8 cellular contexts compared by ENCODE assay signal in genomic region chr17:18314059-18314730, GRCh38. TPM values are rescaled to one million over a fixed set of nuclear protein-coding genes. Genes with fewer than 3 reads are reported as not detected.
DNase-seq lines count a peak whose midpoint lies in the region; ATAC-seq, FAIRE-seq and TF ChIP-seq lines count a peak whose summit lies in the region.

No MANE protein-coding gene starts in this region.

- no peak for TF ChIP-seq POLR2A in GM12878 (IDR thresholded peaks at IDR 0.05; ENCODE audit: low read depth, low read length)

- SMC1A ChIA-PET in GM12878 (lab: Charles Lee; ENCODE audit: uncharacterized antibody, unreplicated experiment): interaction anchor here (1.2 kb wide), 1 partner anchor 48 kb away, joined by 3 read pairs; no protein-coding TSS in a partner anchor

- H3K27me3 ChIP-seq in ACC112 (ENCODE audit: insufficient read depth, low read length) (no peaks in the 10 kb centered on the region), KMS-11 (ENCODE audit: insufficient read depth, low read depth) (no peaks in the 10 kb centered on the region), GM12878 (replicated peaks in 1 of 2; ENCODE audit: control insufficient read depth in 2 of 2, insufficient read depth in 2 of 2, low read length in 1 of 2) (no peaks in the 10 kb centered on the region), layer of hippocampus (ENCODE audit: control insufficient read depth, insufficient read depth, low read length) (no peaks in the 10 kb centered on the region), subcutaneous abdominal adipose tissue (ENCODE audit: control insufficient read depth in 5 of 5, insufficient read depth in 4 of 5, low read length in 5 of 5) (no peaks in the 10 kb centered on the region)

- peaks cover 91% of the 10 kb centered on the region for H3K79me2 ChIP-seq in ACC112 (ENCODE audit: control insufficient read depth, insufficient read depth, low read length, unreplicated experiment)
- peaks cover 62% of the 10 kb centered on the region for H3K79me2 ChIP-seq in KMS-11 (ENCODE audit: insufficient read depth, low read depth)
- H3K79me2 ChIP-seq in GM12878 (ENCODE audit: control insufficient read depth, insufficient read depth, low read length): peaks cover 72% of the 10 kb centered on the region

- H2AFZ ChIP-seq in ACC112 (ENCODE audit: low read length, unreplicated experiment): peak overlapping the region; percentile 93
- peak overlapping the region; percentile 57; the same call in 1 of the 2 replicates for H2AFZ ChIP-seq in KMS-11 (ENCODE audit: low read depth)
- peak overlapping the region; percentile 98 for H2AFZ ChIP-seq in GM12878 (ENCODE audit: control insufficient read depth, low read depth, low read length)

- POLR2A ChIA-PET in GM12878 (lab: Charles Lee): interaction anchor here (0.6 to 1.2 kb wide), 4 partner anchors 21 to 154 kb away, joined by 3 to 5 read pairs (median 4); partner anchors contain the start of gene MIEF2

- peaks cover 17% of the 10 kb centered on the region; the same call in 1 of the 2 replicates for H3K36me3 ChIP-seq in ACC112 (ENCODE audit: insufficient read depth, low read length)
- no peaks in the 10 kb centered on the region for H3K36me3 ChIP-seq in KMS-11 (ENCODE audit: insufficient read depth)
- H3K36me3 ChIP-seq in GM12878 (ENCODE audit: control insufficient read depth in 2 of 2, insufficient read depth in 2 of 2, low read length in 1 of 2): peaks cover 0 to 10% of the 10 kb centered on the region in 2 experiments; a peak in 2 of 4 replicates
- peaks cover 0 to 38% (median 24%) of the 10 kb centered on the region in 5 donors for H3K36me3 ChIP-seq in subcutaneous abdominal adipose tissue (ENCODE audit: control insufficient read depth in 5 of 5, insufficient read depth in 5 of 5, low read length in 5 of 5)

- H3K27ac ChIP-seq in ACC112 (ENCODE audit: low read depth, low read length) (peak overlapping the region; percentile 87), KMS-11 (peak overlapping the region; percentile 69; the same call in 1 of the 2 replicates), GM12878 (ENCODE audit: control insufficient read depth, insufficient read depth) (peak overlapping the region; percentile 84), layer of hippocampus (ENCODE audit: low read depth, low read length) (peak overlapping the region; percentile 94), subcutaneous abdominal adipose tissue (ENCODE audit: low read depth, low read length) (peak overlapping the region; percentile 97)

- no peak for FAIRE-seq in GM12878 (lab: Jason Lieb, UNC)

- WGBS in GM12878 (ENCODE audit: insufficient coverage, insufficient replicate concordance, low lambda C conversion rate, missing lambda C conversion rate): under 1% methylated on average over 39 of the region's 39 CpGs

- CTCF ChIA-PET in GM12878 (lab: Yijun Ruan, JAX): no interaction called here

- no peak for DNase-seq in GM12878 (ENCODE audit: low read depth, low spot score)
- DNase-seq in NOMO-1 treated with DMSO at 0.1 percent for 48 hours (lab: John Stamatoyannopoulos, UW; ENCODE audit: unreplicated experiment): no peak

- peak overlapping the region; percentile 64; the same call in 1 of the 2 replicates for H3K9ac ChIP-seq in KMS-11
- H3K9ac ChIP-seq in GM12878 (ENCODE audit: control insufficient read depth, insufficient read depth, low read length): peak overlapping the region; percentile 90
- peak overlapping the region; percentile 87 to 98 (median 96) for H3K9ac ChIP-seq in subcutaneous abdominal adipose tissue (ENCODE audit: low read length in 5 of 5)

- H3K4me3 ChIP-seq in ACC112 (ENCODE audit: low read depth, low read length): peak overlapping the region; percentile 96
- H3K4me3 ChIP-seq in KMS-11 (IDR thresholded peaks at IDR 0.05; ENCODE audit: insufficient read depth, low read depth, low read length): peak overlapping the region; percentile 34
- peak overlapping the region; percentile 89 for H3K4me3 ChIP-seq in GM12878
- H3K4me3 ChIP-seq in subcutaneous abdominal adipose tissue (ENCODE audit: low read depth in 1 of 5, low read length in 5 of 5): peak overlapping the region; percentile 79 to 92 (median 88)

- RAD21 ChIA-PET in GM12878 (lab: Charles Lee; ENCODE audit: unreplicated experiment): interaction anchor here (0.9 kb wide), 1 partner anchor 53 kb away, joined by 3 read pairs; the partner anchor contains the start of gene MIEF2

- peak overlapping the region; percentile 95 for H3K4me2 ChIP-seq in KMS-11
- H3K4me2 ChIP-seq in GM12878 (ENCODE audit: control insufficient read depth, insufficient read depth): peak overlapping the region; percentile 66

- intact Hi-C loops in GM12878 (cut with micrococcal nuclease; ENCODE audit: unreplicated experiment): loop anchor here (2.0 kb wide), 1 partner anchor 53 kb away; the partner anchor contains the start of gene MIEF2

- no TSS peak for BruUV-seq in GM12878 (replicated peaks; lab: Mats Ljungman, UMichigan)

- peak; percentile 7 for ATAC-seq in GM19025 (IDR thresholded peaks at IDR 0.05; ENCODE audit: low read depth, unreplicated experiment)
- peak; percentile 23 for ATAC-seq in GM12878
- no peak for ATAC-seq in HG02642 (IDR thresholded peaks at IDR 0.05; ENCODE audit: poor library complexity, unreplicated experiment)

- no peak for TF ChIP-seq EP300 in GM12878 (IDR thresholded peaks at IDR 0.05; ENCODE audit: borderline replicate concordance in 1 of 2, control insufficient read depth in 1 of 2, low read depth in 2 of 2, low read length in 2 of 2)

- TF ChIP-seq RAD21 in GM12878 (IDR thresholded peaks at IDR 0.05; ENCODE audit: insufficient read depth, low read depth, low read length): no peak

- H4K20me1 ChIP-seq in KMS-11 (ENCODE audit: insufficient read depth) (no peaks in the 10 kb centered on the region), GM12878 (ENCODE audit: control insufficient read depth, insufficient read depth) (peaks cover 2% of the 10 kb centered on the region; the same call in 1 of the 2 replicates)

- TF ChIP-seq CTCF in KMS-11 (conservative IDR thresholded peaks at IDR 0.05; ENCODE audit: low read depth, low read length) (no peak), GM12878 (IDR thresholded peaks at IDR 0.05 in 2 of 3, conservative IDR thresholded peaks at IDR 0.05 in 1 of 3; ENCODE audit: control insufficient read depth in 2 of 3, extremely low read depth in 1 of 3, insufficient read depth in 1 of 3, low read depth in 3 of 3, low read length in 3 of 3) (no peak)

- H3K9me3 ChIP-seq in GM12878 (replicated peaks; ENCODE audit: control insufficient read depth, insufficient read depth, low read length) (no peaks in the 10 kb centered on the region), subcutaneous abdominal adipose tissue (ENCODE audit: control insufficient read depth in 5 of 5, low read length in 5 of 5) (no peaks in the 10 kb centered on the region)

- in situ Hi-C loops in GM12878 (cut with MboI): no loop called here

- H3K4me1 ChIP-seq in ACC112 (ENCODE audit: control insufficient read depth, insufficient read depth, low read length, unreplicated experiment): peaks cover 45% of the 10 kb centered on the region
- peaks cover 30% of the 10 kb centered on the region for H3K4me1 ChIP-seq in KMS-11 (ENCODE audit: low read depth, poor library complexity, severe bottlenecking)
- H3K4me1 ChIP-seq in GM12878 (ENCODE audit: control insufficient read depth, insufficient read depth, low read length): peaks cover 22% of the 10 kb centered on the region
- H3K4me1 ChIP-seq in subcutaneous abdominal adipose tissue (ENCODE audit: control insufficient read depth in 5 of 5, insufficient read depth in 5 of 5, low read length in 5 of 5): peaks cover 20 to 68% (median 56%) of the 10 kb centered on the region in 5 donors

RNA-seq across cellular contexts. Expression of gene TOP3A, which starts 0.6 kb away (rescaled TPM):
- total RNA-seq in GM12878 (2013; cell fraction: nucleolus; rRNA removed): 164 and 173 TPM in 2 replicates
- total RNA-seq in GM12878 (2014; rRNA removed) (32.8 and 39.5 TPM in 2 replicates), GM12878 (2014; rRNA removed; fragmentation: Illumina TruSeq; extraction: Trizol) (31.3 and 33.6 TPM in 2 replicates), GM12878 (2021) (50.0 and 51.9 TPM in 2 replicates)
- 21.7 TPM for polyA plus RNA-seq in GM12878 (2011; ENCODE audit: low read depth)
- polyA plus RNA-seq in GM12878 (2011; rRNA removed) (21.6 and 25.3 TPM in 2 replicates), GM12878 (2014; fragmentation: Illumina TruSeq; extraction: Trizol) (22.8 and 30.8 TPM in 2 replicates), GM12878 (2014; fragmentation: Nextera tagmentation; extraction: Ambion mirVana) (10 to 100 TPM in 1 of 2 experiments, 1 to 10 TPM in 1; 4.2 to 11.5 TPM), GM12878 (2014; rRNA removed) (30.0 and 30.2 TPM in 2 replicates), GM12878 (2016; fragmentation: Nextera tagmentation; extraction: Ambion mirVana) (10 to 100 TPM; 35.3 to 39.4 TPM)
- polyA plus RNA-seq in GM12878 (2011; cell fraction: cytosol; rRNA removed): 19.3 and 20.7 TPM in 2 replicates
- 38.3 and 45.7 TPM in 2 replicates for polyA plus RNA-seq in GM12878 (2011; cell fraction: nucleus; rRNA removed)
- 21.7 and 22.5 TPM in 2 replicates for polyA plus RNA-seq in GM12878 (2012)
- 46.9 and 51.2 TPM in 2 replicates for polyA minus RNA-seq in GM12878 (2011; rRNA and poly(A)+ RNA removed)
- 11.1 and 19.5 TPM in 2 replicates for polyA minus RNA-seq in GM12878 (2011; cell fraction: cytosol; rRNA and poly(A)+ RNA removed)
- polyA minus RNA-seq in GM12878 (2011; cell fraction: nucleus; rRNA and poly(A)+ RNA removed): 39.4 and 60.5 TPM in 2 replicates

RNA-seq across cellular contexts. Expression of gene SMCR8, which starts 0.9 kb away (rescaled TPM):
- total RNA-seq in GM12878 (2013; cell fraction: nucleolus; rRNA removed): 18.5 and 19.9 TPM in 2 replicates
- total RNA-seq in GM12878 (2014; rRNA removed) (10.4 and 11.6 TPM in 2 replicates), GM12878 (2014; rRNA removed; fragmentation: Illumina TruSeq; extraction: Trizol) (9.6 and 10.9 TPM in 2 replicates), GM12878 (2021) (14.6 and 16.4 TPM in 2 replicates)
- polyA plus RNA-seq in GM12878 (2011; ENCODE audit: low read depth): 7.6 TPM
- polyA plus RNA-seq in GM12878 (2011; rRNA removed) (5.3 and 6.4 TPM in 2 replicates), GM12878 (2014; fragmentation: Illumina TruSeq; extraction: Trizol) (12.1 and 13.4 TPM in 2 replicates), GM12878 (2014; fragmentation: Nextera tagmentation; extraction: Ambion mirVana) (under 1 TPM; 0.52 to 0.77 TPM), GM12878 (2014; rRNA removed) (9.7 and 9.9 TPM in 2 replicates), GM12878 (2016; fragmentation: Nextera tagmentation; extraction: Ambion mirVana) (1 to 10 TPM; 4.5 to 4.7 TPM)
- polyA plus RNA-seq in GM12878 (2011; cell fraction: cytosol; rRNA removed): 7.0 and 7.7 TPM in 2 replicates
- polyA plus RNA-seq in GM12878 (2011; cell fraction: nucleus; rRNA removed): 8.9 and 10.0 TPM in 2 replicates
- 10.2 and 10.3 TPM in 2 replicates for polyA plus RNA-seq in GM12878 (2012)
- polyA minus RNA-seq in GM12878 (2011; rRNA and poly(A)+ RNA removed): 10.2 and 14.8 TPM in 2 replicates
- 5.1 TPM in 2 replicates for polyA minus RNA-seq in GM12878 (2011; cell fraction: cytosol; rRNA and poly(A)+ RNA removed)
- polyA minus RNA-seq in GM12878 (2011; cell fraction: nucleus; rRNA and poly(A)+ RNA removed): 8.0 and 12.5 TPM in 2 replicates

RNA-seq across cellular contexts. Expression of gene SHMT1, which starts 49.2 kb away (rescaled TPM):
- 29.6 and 32.0 TPM in 2 replicates for total RNA-seq in GM12878 (2013; cell fraction: nucleolus; rRNA removed)
- total RNA-seq in GM12878 (2014; rRNA removed): 36.6 and 38.8 TPM in 2 replicates
- total RNA-seq in GM12878 (2014; rRNA removed; fragmentation: Illumina TruSeq; extraction: Trizol): 23.5 and 27.2 TPM in 2 replicates
- 34.9 and 38.0 TPM in 2 replicates for total RNA-seq in GM12878 (2021)
- polyA plus RNA-seq in GM12878 (2011; ENCODE audit: low read depth): 10.1 TPM
- 14.6 and 21.7 TPM in 2 replicates for polyA plus RNA-seq in GM12878 (2011; rRNA removed)
- polyA plus RNA-seq in GM12878 (2011; cell fraction: cytosol; rRNA removed): 26.3 and 29.8 TPM in 2 replicates
- polyA plus RNA-seq in GM12878 (2011; cell fraction: nucleus; rRNA removed): 27.3 and 41.9 TPM in 2 replicates
- 16.7 and 18.9 TPM in 2 replicates for polyA plus RNA-seq in GM12878 (2012)
- polyA plus RNA-seq in GM12878 (2014; fragmentation: Illumina TruSeq; extraction: Trizol): 21.9 and 31.3 TPM in 2 replicates
- 1 to 10 TPM; 5.2 to 7.5 TPM for polyA plus RNA-seq in GM12878 (2014; fragmentation: Nextera tagmentation; extraction: Ambion mirVana)
- polyA plus RNA-seq in GM12878 (2014; rRNA removed): 38.0 and 39.6 TPM in 2 replicates
- 10 to 100 TPM; 59.7 to 60.1 TPM for polyA plus RNA-seq in GM12878 (2016; fragmentation: Nextera tagmentation; extraction: Ambion mirVana)
- polyA minus RNA-seq in GM12878 (2011; rRNA and poly(A)+ RNA removed): 16.3 and 23.0 TPM in 2 replicates
- 10.0 and 12.3 TPM in 2 replicates for polyA minus RNA-seq in GM12878 (2011; cell fraction: cytosol; rRNA and poly(A)+ RNA removed)
- 9.3 and 23.3 TPM in 2 replicates for polyA minus RNA-seq in GM12878 (2011; cell fraction: nucleus; rRNA and poly(A)+ RNA removed)

RNA-seq across cellular contexts. Expression of gene MIEF2, which starts 53.7 kb away (rescaled TPM):
- 27.7 and 31.4 TPM in 2 replicates for total RNA-seq in GM12878 (2013; cell fraction: nucleolus; rRNA removed)
- total RNA-seq in GM12878 (2014; rRNA removed) (6.6 and 7.3 TPM in 2 replicates), GM12878 (2014; rRNA removed; fragmentation: Illumina TruSeq; extraction: Trizol) (1.6 and 1.7 TPM in 2 replicates), GM12878 (2021) (8.3 and 8.4 TPM in 2 replicates)
- 1.2 TPM for polyA plus RNA-seq in GM12878 (2011; ENCODE audit: low read depth)
- polyA plus RNA-seq in GM12878 (2011; rRNA removed) (2.3 and 3.9 TPM in 2 replicates), GM12878 (2014; fragmentation: Illumina TruSeq; extraction: Trizol) (0.35 and 1.4 TPM in 2 replicates), GM12878 (2014; fragmentation: Nextera tagmentation; extraction: Ambion mirVana) (under 1 TPM; 0.16 to 0.42 TPM), GM12878 (2014; rRNA removed) (4.2 and 6.1 TPM in 2 replicates), GM12878 (2016; fragmentation: Nextera tagmentation; extraction: Ambion mirVana) (1 to 10 TPM; 7.1 to 9.2 TPM)
- polyA plus RNA-seq in GM12878 (2011; cell fraction: cytosol; rRNA removed): 9.7 and 10.0 TPM in 2 replicates
- 24.2 and 29.4 TPM in 2 replicates for polyA plus RNA-seq in GM12878 (2011; cell fraction: nucleus; rRNA removed)
- polyA plus RNA-seq in GM12878 (2012): 6.0 and 9.4 TPM in 2 replicates
- polyA minus RNA-seq in GM12878 (2011; rRNA and poly(A)+ RNA removed): 7.0 and 15.9 TPM in 2 replicates
- polyA minus RNA-seq in GM12878 (2011; cell fraction: cytosol; rRNA and poly(A)+ RNA removed): 3.1 and 3.6 TPM in 2 replicates
- 15.2 and 20.4 TPM in 2 replicates for polyA minus RNA-seq in GM12878 (2011; cell fraction: nucleus; rRNA and poly(A)+ RNA removed)

RNA-seq across cellular contexts. Expression of gene FLII, which starts 55.7 kb away (rescaled TPM):
- 93.7 and 103 TPM in 2 replicates for total RNA-seq in GM12878 (2013; cell fraction: nucleolus; rRNA removed)
- total RNA-seq in GM12878 (2014; rRNA removed): 109 and 118 TPM in 2 replicates
- total RNA-seq in GM12878 (2014; rRNA removed; fragmentation: Illumina TruSeq; extraction: Trizol): 83.1 and 84.3 TPM in 2 replicates
- 169 and 182 TPM in 2 replicates for total RNA-seq in GM12878 (2021)
- polyA plus RNA-seq in GM12878 (2011; ENCODE audit: low read depth): 124 TPM
- 110 and 200 TPM in 2 replicates for polyA plus RNA-seq in GM12878 (2011; rRNA removed)
- 246 and 320 TPM in 2 replicates for polyA plus RNA-seq in GM12878 (2011; cell fraction: cytosol; rRNA removed)
- 551 and 585 TPM in 2 replicates for polyA plus RNA-seq in GM12878 (2011; cell fraction: nucleus; rRNA removed)
- polyA plus RNA-seq in GM12878 (2012): 116 and 131 TPM in 2 replicates
- 75.4 and 94.4 TPM in 2 replicates for polyA plus RNA-seq in GM12878 (2014; fragmentation: Illumina TruSeq; extraction: Trizol)
- polyA plus RNA-seq in GM12878 (2014; fragmentation: Nextera tagmentation; extraction: Ambion mirVana): 10 to 100 TPM; 22.2 to 33.0 TPM
- 122 and 124 TPM in 2 replicates for polyA plus RNA-seq in GM12878 (2014; rRNA removed)
- 100 to 1,000 TPM; 128 to 139 TPM for polyA plus RNA-seq in GM12878 (2016; fragmentation: Nextera tagmentation; extraction: Ambion mirVana)
- 230 and 280 TPM in 2 replicates for polyA minus RNA-seq in GM12878 (2011; rRNA and poly(A)+ RNA removed)
- polyA minus RNA-seq in GM12878 (2011; cell fraction: cytosol; rRNA and poly(A)+ RNA removed): 123 and 124 TPM in 2 replicates
- 69.9 and 94.9 TPM in 2 replicates for polyA minus RNA-seq in GM12878 (2011; cell fraction: nucleus; rRNA and poly(A)+ RNA removed)

Comparison
In these comparisons a context has a peak if more than half of its experiments do, and no peak if none do; other contexts are left out.
1. H3K4me3 ChIP-seq: peak in every context shown above with its lines; median percentile 96 in ACC112; 89 in GM12878; 88 in subcutaneous abdominal adipose tissue; 34 in KMS-11.